In the genomic region with DNA sequence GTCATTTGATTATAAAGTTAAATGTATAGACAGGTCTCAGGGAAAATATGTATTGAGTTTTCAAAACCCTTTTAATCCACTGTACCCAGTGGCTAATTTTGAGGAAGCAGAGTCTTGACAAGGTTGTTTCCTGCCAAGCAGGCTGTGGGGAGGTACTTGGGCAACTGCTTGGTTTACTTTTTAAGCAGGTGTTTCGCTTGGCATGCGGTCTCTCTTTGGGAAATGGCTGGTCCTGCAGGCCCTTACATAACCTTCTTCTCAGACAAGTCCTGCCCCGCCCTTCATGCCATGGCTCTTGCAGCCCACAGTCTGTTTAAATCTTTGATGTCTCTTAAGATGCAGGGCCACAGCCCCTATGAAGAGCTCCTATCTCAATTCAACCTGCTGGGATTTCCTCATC, we compare ENCODE assay signal across 13 cellular contexts. TPM values are rescaled to one million over a fixed set of nuclear protein-coding genes. Genes with fewer than 3 reads are reported as not detected.
A peak's percentile ranks its signal among the peaks of the same experiment; 100 is the strongest.
DNase-seq lines count a peak whose midpoint lies in the region; ATAC-seq and TF ChIP-seq lines count a peak whose summit lies in the region.
"Had no signal": no experiment of that assay in that cellular context is flagged by ENCODE, and none has a peak within 500 bp of the region (broad histone marks: within the 10 kb centered on the region; RNA-seq: fewer than 3 reads in every experiment).

No MANE protein-coding gene starts in this region.

- TF ChIP-seq CTCF in DND-41 (IDR thresholded peaks at IDR 0.05; ENCODE audit: borderline replicate concordance, extremely low read depth, low read length, poor library complexity, severe bottlenecking) (no peak), esophagus muscularis mucosa (IDR thresholded peaks at IDR 0.05) (no peak), prostate gland (IDR thresholded peaks at IDR 0.05) (no peak), PC-3 (conservative IDR thresholded peaks at IDR 0.05; ENCODE audit: low read depth, low read length) (no peak)

- H3K4me3 ChIP-seq in DND-41 (ENCODE audit: low read depth in 1 of 2, low read length in 2 of 2) (no peak overlapping the region), esophagus muscularis mucosa (no peak overlapping the region), prostate gland (no peak overlapping the region), PC-3 (ENCODE audit: low read length) (no peak overlapping the region)

- peaks cover 3% of the 10 kb centered on the region for H3K36me3 Mint-ChIP-seq in activated naive CD8-positive, alpha-beta T cell treated with anti-CD3 and anti-CD28 coated beads for 36 hours

- no peaks in the 10 kb centered on the region for H3F3A ChIP-seq in PC-3 (ENCODE audit: low read length, unreplicated experiment)

- H3K9me3 ChIP-seq in DND-41 (ENCODE audit: insufficient read depth, low read length, severe bottlenecking) (no peaks in the 10 kb centered on the region), KOPT-K1 (ENCODE audit: insufficient read depth, low read length, poor library complexity, severe bottlenecking) (no peaks in the 10 kb centered on the region), esophagus muscularis mucosa (no peaks in the 10 kb centered on the region), prostate gland (no peaks in the 10 kb centered on the region), PC-3 (ENCODE audit: low read length) (no peaks in the 10 kb centered on the region)

- H4K20me1 ChIP-seq in DND-41 (ENCODE audit: insufficient read depth, low read length) (no peaks in the 10 kb centered on the region), PC-3 (ENCODE audit: low read length) (no peaks in the 10 kb centered on the region)

- WGBS in esophagus muscularis mucosa = 62% methylated on average over 3 of the region's 3 CpGs
- WGBS in prostate gland = 59% methylated on average over 3 of the region's 3 CpGs

- no peak for TF ChIP-seq POLR2A in esophagus muscularis mucosa (IDR thresholded peaks at IDR 0.05; ENCODE audit: low read depth)
- no peak for TF ChIP-seq POLR2A in prostate gland (IDR thresholded peaks at IDR 0.05)

- H3K36me3 ChIP-seq in DND-41 (ENCODE audit: insufficient read depth, low read length) (no peaks in the 10 kb centered on the region), KOPT-K1 (ENCODE audit: insufficient read depth, low read length) (no peaks in the 10 kb centered on the region), esophagus muscularis mucosa (no peaks in the 10 kb centered on the region), prostate gland (no peaks in the 10 kb centered on the region), PC-3 (ENCODE audit: low read depth, low read length) (no peaks in the 10 kb centered on the region)

- H3K79me2 ChIP-seq in DND-41 (ENCODE audit: insufficient read depth, low read length) (no peaks in the 10 kb centered on the region), PC-3 (ENCODE audit: low read length) (no peaks in the 10 kb centered on the region)

- H3K4me2 ChIP-seq in DND-41 (ENCODE audit: insufficient read depth, low read length) = no peak overlapping the region
- no peak overlapping the region for H3K4me2 ChIP-seq in PC-3 (ENCODE audit: low read length)

- POLR2A ChIA-PET in PC-3 (lab: Charles Lee; ENCODE audit: unreplicated experiment) = no interaction called here

- peaks cover 3% of the 10 kb centered on the region for H3K9me3 Mint-ChIP-seq in activated naive CD8-positive, alpha-beta T cell treated with anti-CD3 and anti-CD28 coated beads for 36 hours

- no peak overlapping the region for H3K27ac Mint-ChIP-seq in activated naive CD8-positive, alpha-beta T cell treated with anti-CD3 and anti-CD28 coated beads for 36 hours

- no peaks in the 10 kb centered on the region for H3K27me3 ChIP-seq in DND-41 (ENCODE audit: insufficient read depth, low read length, poor library complexity)
- no peaks in the 10 kb centered on the region for H3K27me3 ChIP-seq in esophagus muscularis mucosa
- no peaks in the 10 kb centered on the region for H3K27me3 ChIP-seq in prostate gland (replicated peaks; ENCODE audit: insufficient read depth)
- H3K27me3 ChIP-seq in PC-3 (ENCODE audit: low read length) = no peaks in the 10 kb centered on the region

- CTCF ChIA-PET in PC-3 (lab: Charles Lee) = no interaction called here

- H3K9ac ChIP-seq in DND-41 (ENCODE audit: low read depth, low read length) = no peak overlapping the region
- no peak overlapping the region for H3K9ac ChIP-seq in PC-3 (ENCODE audit: low read length)

- BruUV-seq in PC-3 (replicated peaks; lab: Mats Ljungman, UMichigan) = no TSS peak

- ATAC-seq in DND-41 (ENCODE audit: insufficient read depth, low read depth) (no peak), HG03460 (IDR thresholded peaks at IDR 0.05; ENCODE audit: unreplicated experiment) (no peak), PC-3 (no peak)
- ATAC-seq: right cardiac atrium had no signal

- H3K27ac ChIP-seq in DND-41 (ENCODE audit: low read length) = no peak overlapping the region
- H3K27ac ChIP-seq in KOPT-K1 (ENCODE audit: low read depth, low read length, poor library complexity, severe bottlenecking) = peak overlapping the region; percentile 28
- no peak overlapping the region for H3K27ac ChIP-seq in esophagus muscularis mucosa (replicated peaks in 1 of 4)
- no peak overlapping the region for H3K27ac ChIP-seq in prostate gland
- H3K27ac ChIP-seq in PC-3 (ENCODE audit: low read length) = no peak overlapping the region

- peak; percentile 45 for DNase-seq in DND-41
- peak; percentile 26 for DNase-seq in esophagus muscularis mucosa (ENCODE audit: extremely low spot score)
- DNase-seq in prostate gland (ENCODE audit: low spot score) = peak; percentile 83
- DNase-seq in PC-3 = no peak
- DNase-seq in activated naive CD8-positive, alpha-beta T cell treated with anti-CD3 and anti-CD28 coated beads for 36 hours = no peak
- DNase-seq: activated naive CD4-positive, alpha-beta T cell; DMS153; mammary epithelial cell; NCI-H1092 treated with DMSO at 0.1 percent for 48 hours; SIG-M5 had no signal

- no peak overlapping the region for H3K4me3 Mint-ChIP-seq in activated naive CD8-positive, alpha-beta T cell treated with anti-CD3 and anti-CD28 coated beads for 36 hours

- peaks cover 4% of the 10 kb centered on the region for H3K27me3 Mint-ChIP-seq in activated naive CD8-positive, alpha-beta T cell treated with anti-CD3 and anti-CD28 coated beads for 36 hours

- no peaks in the 10 kb centered on the region for H3K9me2 ChIP-seq in PC-3 (replicated peaks; ENCODE audit: low read length)

- no peak for TF ChIP-seq EP300 in esophagus muscularis mucosa (IDR thresholded peaks at IDR 0.05)

- intact Hi-C loops in esophagus muscularis mucosa (cut with DNase I) (no loop called here), prostate gland (cut with DNase I) (no loop called here), PC-3 (cut with micrococcal nuclease) (no loop called here)

- 0 out of 2 replicates have a peak overlapping the region, but pooled peaks have one; percentile 40 for H2AFZ ChIP-seq in DND-41 (ENCODE audit: low read depth, low read length)
- no peak overlapping the region for H2AFZ ChIP-seq in PC-3 (ENCODE audit: low read length)

- H3K4me1 Mint-ChIP-seq in activated naive CD8-positive, alpha-beta T cell treated with anti-CD3 and anti-CD28 coated beads for 36 hours = peaks cover 20% of the 10 kb centered on the region

- peaks cover 41% of the 10 kb centered on the region for H3K4me1 ChIP-seq in DND-41 (ENCODE audit: insufficient read depth, low read length)
- no peaks in the 10 kb centered on the region for H3K4me1 ChIP-seq in esophagus muscularis mucosa
- H3K4me1 ChIP-seq in prostate gland (replicated peaks) = peaks cover 3% of the 10 kb centered on the region
- H3K4me1 ChIP-seq in PC-3 (ENCODE audit: insufficient read depth, low read length) = peaks cover 17% of the 10 kb centered on the region

RNA-seq across cellular contexts. Expression of gene ABCD3, which starts 36.0 kb away (rescaled TPM):
- 10 to 100 TPM; 25.0 to 59.4 (median 27.9) TPM for total RNA-seq in esophagus muscularis mucosa
- 10 to 100 TPM; 35.5 to 38.5 TPM for total RNA-seq in prostate gland
- 31.7 and 36.3 TPM in 2 replicates for total RNA-seq in PC-3 (2014; rRNA removed)
- 10 to 100 TPM; 33.3 to 33.7 TPM for total RNA-seq in activated naive CD8-positive, alpha-beta T cell treated with anti-CD3 and anti-CD28 coated beads for 36 hours

Comparison
In these comparisons a context has a peak if more than half of its experiments do, and no peak if none do; other contexts are left out.
1. DNase-seq: peak in DND-41 (single experiment), esophagus muscularis mucosa (single experiment) and prostate gland (single experiment); none in PC-3 (single experiment) and activated naive CD8-positive, alpha-beta T cell treated with anti-CD3 and anti-CD28 coated beads for 36 hours (single experiment).